ENCODE assay signal across 21 cellular contexts in genomic region chr3:35596611-35597010, GRCh38. TPM values are rescaled to one million over a fixed set of nuclear protein-coding genes. Genes with fewer than 3 reads are reported as not detected.
"Had no signal": no experiment of that assay in that cellular context is flagged by ENCODE, and none has a peak within 500 bp of the region (broad histone marks: within the 10 kb centered on the region; RNA-seq: fewer than 3 reads in every experiment).

No MANE protein-coding gene starts in this region.

- H3K27ac Mint-ChIP-seq: activated B cell treated with CpG ODN at 0.5 μM for 24 hours; activated CD4-positive, alpha-beta memory T cell treated with anti-CD3 and anti-CD28 coated beads, Interleukin-2, amount 10 ng/mL, durations not matched to agents 7 days and 5 days; activated CD8-positive, alpha-beta memory T cell treated with anti-CD3 and anti-CD28 coated beads, Interleukin-2, amount 10 ng/mL, durations not matched to agents 7 days and 5 days; activated naive CD8-positive, alpha-beta T cell treated with anti-CD3 and anti-CD28 coated beads, Interleukin-2, amount 10 ng/mL, durations not matched to agents 7 days and 5 days; naive B cell; stimulated activated naive B cell treated with anti-CD40 and anti-IgM and Interleukin-4, amounts not matched to agents 10 μg/mL and 1 μg/mL and 100 μg/mL, for 72 hours had no signal

- H3K27ac ChIP-seq: cardiac muscle cell, epithelial cell of prostate, left lung, parathyroid adenoma, spleen, thyroid gland had no signal

- H3K4me1 Mint-ChIP-seq: activated CD4-positive, alpha-beta memory T cell treated with anti-CD3 and anti-CD28 coated beads, Interleukin-2, amount 10 ng/mL, durations not matched to agents 7 days and 5 days; activated CD8-positive, alpha-beta memory T cell treated with anti-CD3 and anti-CD28 coated beads, Interleukin-2, amount 10 ng/mL, durations not matched to agents 7 days and 5 days; activated naive CD8-positive, alpha-beta T cell treated with anti-CD3 and anti-CD28 coated beads, Interleukin-2, amount 10 ng/mL, durations not matched to agents 7 days and 5 days had no signal

- H3K27me3 Mint-ChIP-seq: activated B cell treated with CpG ODN at 0.5 μM for 24 hours; activated CD4-positive, alpha-beta memory T cell treated with anti-CD3 and anti-CD28 coated beads, Interleukin-2, amount 10 ng/mL, durations not matched to agents 7 days and 5 days; activated CD8-positive, alpha-beta memory T cell treated with anti-CD3 and anti-CD28 coated beads, Interleukin-2, amount 10 ng/mL, durations not matched to agents 7 days and 5 days; activated naive CD8-positive, alpha-beta T cell treated with anti-CD3 and anti-CD28 coated beads, Interleukin-2, amount 10 ng/mL, durations not matched to agents 7 days and 5 days; naive B cell; stimulated activated naive B cell treated with anti-CD40 and anti-IgM and Interleukin-4, amounts not matched to agents 10 μg/mL and 1 μg/mL and 100 μg/mL, for 72 hours had no signal

- H3K36me3 Mint-ChIP-seq: activated CD8-positive, alpha-beta memory T cell treated with anti-CD3 and anti-CD28 coated beads, Interleukin-2, amount 10 ng/mL, durations not matched to agents 7 days and 5 days; activated naive CD8-positive, alpha-beta T cell treated with anti-CD3 and anti-CD28 coated beads, Interleukin-2, amount 10 ng/mL, durations not matched to agents 7 days and 5 days; naive B cell had no signal

- H3K9ac ChIP-seq: parathyroid adenoma had no signal

- H3K9me3 Mint-ChIP-seq: activated B cell treated with CpG ODN at 0.5 μM for 24 hours; activated CD4-positive, alpha-beta memory T cell treated with anti-CD3 and anti-CD28 coated beads, Interleukin-2, amount 10 ng/mL, durations not matched to agents 7 days and 5 days; activated naive CD8-positive, alpha-beta T cell treated with anti-CD3 and anti-CD28 coated beads, Interleukin-2, amount 10 ng/mL, durations not matched to agents 7 days and 5 days; neural crest cell; stimulated activated naive B cell treated with anti-CD40 and anti-IgM and Interleukin-4, amounts not matched to agents 10 μg/mL and 1 μg/mL and 100 μg/mL, for 72 hours had no signal

- H3K27me3 ChIP-seq: cardiac muscle cell, left lung, spleen, thyroid gland had no signal

- H3K4me3 ChIP-seq: cardiac muscle cell, left lung, mucosa of descending colon, spleen, thyroid gland had no signal

- DNase-seq: activated B cell treated with CpG ODN at 0.5 μM for 24 hours; activated CD4-positive, alpha-beta memory T cell treated with anti-CD3 and anti-CD28 coated beads, Interleukin-2, amount 10 ng/mL, durations not matched to agents 7 days and 5 days; activated CD4-positive, alpha-beta T cell treated with anti-CD3 and anti-CD28 coated beads for 4 hours; activated CD8-positive, alpha-beta memory T cell treated with anti-CD3 and anti-CD28 coated beads, Interleukin-2, amount 10 ng/mL, durations not matched to agents 7 days and 5 days; activated naive CD4-positive, alpha-beta T cell; activated naive CD8-positive, alpha-beta T cell treated with anti-CD3 and anti-CD28 coated beads, Interleukin-2, amount 10 ng/mL, durations not matched to agents 7 days and 5 days; dermis blood vessel endothelial cell; foreskin fibroblast; glutamatergic neuron; left lung; mammary epithelial cell; mucosa of descending colon; naive B cell; spleen; stimulated activated naive B cell treated with anti-CD40 and anti-IgM and Interleukin-4, amounts not matched to agents 10 μg/mL and 1 μg/mL and 100 μg/mL, for 72 hours; T-helper 9 cell; thyroid gland had no signal

- H3K4me3 Mint-ChIP-seq: activated B cell treated with CpG ODN at 0.5 μM for 24 hours; activated CD4-positive, alpha-beta memory T cell treated with anti-CD3 and anti-CD28 coated beads, Interleukin-2, amount 10 ng/mL, durations not matched to agents 7 days and 5 days; activated CD8-positive, alpha-beta memory T cell treated with anti-CD3 and anti-CD28 coated beads, Interleukin-2, amount 10 ng/mL, durations not matched to agents 7 days and 5 days; activated naive CD8-positive, alpha-beta T cell treated with anti-CD3 and anti-CD28 coated beads, Interleukin-2, amount 10 ng/mL, durations not matched to agents 7 days and 5 days; naive B cell; neural crest cell; stimulated activated naive B cell treated with anti-CD40 and anti-IgM and Interleukin-4, amounts not matched to agents 10 μg/mL and 1 μg/mL and 100 μg/mL, for 72 hours had no signal

- ATAC-seq: activated CD8-positive, alpha-beta memory T cell treated with anti-CD3 and anti-CD28 coated beads, Interleukin-2, amount 10 ng/mL, durations not matched to agents 7 days and 5 days; left lung; mucosa of descending colon had no signal

- H3K79me2 ChIP-seq: parathyroid adenoma had no signal

- H3K9me3 ChIP-seq: left lung, mucosa of descending colon, thyroid gland had no signal

- H3K4me1 ChIP-seq: left lung, parathyroid adenoma, spleen, thyroid gland had no signal

- H3K36me3 ChIP-seq: cardiac muscle cell, left lung, spleen, thyroid gland had no signal

- H2AFZ ChIP-seq: parathyroid adenoma had no signal

RNA-seq across cellular contexts. Expression of gene ARPP21, which starts 42.7 kb away (rescaled TPM):
- total RNA-seq: activated B cell treated with CpG ODN at 0.5 μM for 24 hours; activated CD4-positive, alpha-beta memory T cell treated with anti-CD3 and anti-CD28 coated beads, Interleukin-2, amount 10 ng/mL, durations not matched to agents 7 days and 5 days; activated CD8-positive, alpha-beta memory T cell treated with anti-CD3 and anti-CD28 coated beads, Interleukin-2, amount 10 ng/mL, durations not matched to agents 7 days and 5 days; activated naive CD8-positive, alpha-beta T cell treated with anti-CD3 and anti-CD28 coated beads, Interleukin-2, amount 10 ng/mL, durations not matched to agents 7 days and 5 days; cardiac muscle cell; dermis blood vessel endothelial cell; left lung; mammary epithelial cell; thyroid gland had no signal
- polyA plus RNA-seq: mammary epithelial cell had no signal
